In the genomic region with DNA sequence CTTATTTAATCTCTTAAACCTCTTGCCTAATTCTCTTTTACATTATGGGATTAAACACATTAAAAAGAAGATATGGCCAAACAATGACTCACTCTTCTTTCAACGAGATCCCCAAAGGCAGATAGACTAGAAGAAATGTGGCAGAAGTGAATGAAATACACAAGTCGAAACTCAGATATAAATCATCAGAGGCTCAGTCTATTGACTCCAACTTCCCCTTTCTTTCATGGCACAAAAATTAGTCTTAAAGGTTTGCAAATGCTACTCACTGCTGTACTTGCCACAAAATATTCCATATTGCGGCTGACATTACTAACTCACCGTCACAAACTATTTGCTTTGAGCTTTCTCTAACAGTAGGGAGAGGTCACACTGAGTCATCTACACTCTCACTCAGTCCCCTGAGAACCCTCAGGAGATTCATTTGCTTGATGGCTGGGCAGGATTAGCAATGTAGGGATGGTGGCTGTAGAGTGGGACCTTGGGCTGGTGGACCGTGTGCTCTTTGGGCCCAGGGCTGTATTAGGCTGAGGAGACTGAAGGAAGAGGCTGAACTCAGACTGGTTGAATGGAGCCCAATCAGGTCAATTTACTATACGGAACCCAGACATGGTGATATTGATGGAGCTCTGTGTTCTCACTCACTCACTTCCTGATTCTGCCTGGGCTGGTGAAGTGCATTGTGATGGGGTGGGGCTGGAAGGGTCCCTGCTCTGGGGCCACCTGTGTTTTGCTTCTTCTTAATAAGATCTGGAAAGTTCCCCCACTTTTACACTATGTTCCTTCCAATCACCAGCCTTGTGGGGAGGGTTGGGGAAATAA, we compare ENCODE assay signal across 8 cellular contexts. TPM values are rescaled to one million over a fixed set of nuclear protein-coding genes. Genes with fewer than 3 reads are reported as not detected.
DNase-seq lines count a peak whose midpoint lies in the region; ATAC-seq and TF ChIP-seq lines count a peak whose summit lies in the region.

No MANE protein-coding gene starts in this region.

- no peak overlapping the region for H3K4me3 Mint-ChIP-seq in activated CD4-positive, alpha-beta T cell treated with anti-CD3 and anti-CD28 coated beads, Interleukin-2, amount 10 ng/mL, durations not matched to agents 24 days and 14 days

- peaks cover 4% of the 10 kb centered on the region for H3K27me3 Mint-ChIP-seq in activated CD4-positive, alpha-beta T cell treated with anti-CD3 and anti-CD28 coated beads, Interleukin-2, amount 10 ng/mL, durations not matched to agents 24 days and 14 days

- H3K9me3 ChIP-seq in ovary: no peaks in the 10 kb centered on the region

- H3K4me1 ChIP-seq in ovary (ENCODE audit: insufficient read depth): peaks cover 3% of the 10 kb centered on the region

- peaks cover 10% of the 10 kb centered on the region for H3K4me1 Mint-ChIP-seq in activated CD4-positive, alpha-beta T cell treated with anti-CD3 and anti-CD28 coated beads, Interleukin-2, amount 10 ng/mL, durations not matched to agents 24 days and 14 days

- no peak for TF ChIP-seq EP300 in ovary (IDR thresholded peaks at IDR 0.05)

- peaks cover 7% of the 10 kb centered on the region for H3K9me3 Mint-ChIP-seq in activated CD4-positive, alpha-beta T cell treated with anti-CD3 and anti-CD28 coated beads, Interleukin-2, amount 10 ng/mL, durations not matched to agents 24 days and 14 days

- peak; percentile 55 for DNase-seq in activated CD4-positive, alpha-beta T cell treated with anti-CD3 and anti-CD28 coated beads, Interleukin-2, amount 10 ng/mL, durations not matched to agents 24 days and 14 days
- no peak for DNase-seq in activated CD4-positive, alpha-beta T cell treated with anti-CD3 and anti-CD28 coated beads, Interleukin-2, amount 50 U/mL, for 4 hours
- DNase-seq in T1000 (lab: John Stamatoyannopoulos, UW) (peak; percentile 40), retinal pigment epithelial cell (ENCODE audit: low read depth) (peak; percentile 55), COLO829 (ENCODE audit: low spot score) (no peak), ovary (no peak), activated gamma-delta T cell treated with Interleukin-2 at 50 U/mL for 16 hours (no peak)

- H3K36me3 ChIP-seq in ovary: no peaks in the 10 kb centered on the region

- ATAC-seq in HG03097 (IDR thresholded peaks at IDR 0.05; ENCODE audit: low FRiP score, unreplicated experiment): peak; percentile 48

- H3K4me3 ChIP-seq in retinal pigment epithelial cell (ENCODE audit: low read length) (no peak overlapping the region), ovary (no peak overlapping the region)

- 83 to 89% (median 86%) methylated on average over 6 of the region's 6 CpGs for WGBS in ovary, 3 donors

- peak overlapping the region; percentile 89 for H3K27ac Mint-ChIP-seq in activated CD4-positive, alpha-beta T cell treated with anti-CD3 and anti-CD28 coated beads, Interleukin-2, amount 10 ng/mL, durations not matched to agents 24 days and 14 days

- no peak for TF ChIP-seq POLR2A in ovary (IDR thresholded peaks at IDR 0.05)

- no peak overlapping the region for H3K27ac ChIP-seq in ovary

- intact Hi-C loops in activated CD4-positive, alpha-beta T cell treated with anti-CD3 and anti-CD28 coated beads, Interleukin-2, amount 10 ng/mL, durations not matched to agents 24 days and 14 days (cut with micrococcal nuclease): loop anchor here (1.0 to 5.0 kb wide), 5 partner anchors 18 to 181 kb away; a partner anchor contains a TSS
- intact Hi-C loops in ovary (cut with DNase I): no loop called here

- peaks cover 5% of the 10 kb centered on the region for H3K36me3 Mint-ChIP-seq in activated CD4-positive, alpha-beta T cell treated with anti-CD3 and anti-CD28 coated beads, Interleukin-2, amount 10 ng/mL, durations not matched to agents 24 days and 14 days (ENCODE audit: low read depth)

- H3K27me3 ChIP-seq in ovary: no peaks in the 10 kb centered on the region

- TF ChIP-seq CTCF in retinal pigment epithelial cell (conservative IDR thresholded peaks at IDR 0.05; ENCODE audit: low read depth, low read length): no peak
- TF ChIP-seq CTCF in ovary (IDR thresholded peaks at IDR 0.05): no peak

RNA-seq across cellular contexts. Expression of a gene that starts 42.8 kb away (rescaled TPM):
- 30.1 and 30.8 TPM in 2 replicates for total RNA-seq in activated CD4-positive, alpha-beta T cell treated with anti-CD3 and anti-CD28 coated beads, Interleukin-2, amount 10 ng/mL, durations not matched to agents 24 days and 14 days
- 10 to 100 TPM; 17.5 to 29.2 (median 24.1) TPM for total RNA-seq in ovary
- polyA plus RNA-seq in ovary: 10 to 100 TPM; 10.2 to 14.4 TPM

Comparison
In these comparisons a context has a peak if more than half of its experiments do, and no peak if none do; other contexts are left out.
1. DNase-seq: peak in activated CD4-positive, alpha-beta T cell treated with anti-CD3 and anti-CD28 coated beads, Interleukin-2, amount 10 ng/mL, durations not matched to agents 24 days and 14 days (single experiment), T1000 (single experiment) and retinal pigment epithelial cell (single experiment); none in activated CD4-positive, alpha-beta T cell treated with anti-CD3 and anti-CD28 coated beads, Interleukin-2, amount 50 U/mL, for 4 hours (0 of 2), COLO829 (single experiment), ovary (0 of 5) and activated gamma-delta T cell treated with Interleukin-2 at 50 U/mL for 16 hours (single experiment).